Comparison of ENCODE assay signal across 15 cellular contexts in the genomic region with DNA sequence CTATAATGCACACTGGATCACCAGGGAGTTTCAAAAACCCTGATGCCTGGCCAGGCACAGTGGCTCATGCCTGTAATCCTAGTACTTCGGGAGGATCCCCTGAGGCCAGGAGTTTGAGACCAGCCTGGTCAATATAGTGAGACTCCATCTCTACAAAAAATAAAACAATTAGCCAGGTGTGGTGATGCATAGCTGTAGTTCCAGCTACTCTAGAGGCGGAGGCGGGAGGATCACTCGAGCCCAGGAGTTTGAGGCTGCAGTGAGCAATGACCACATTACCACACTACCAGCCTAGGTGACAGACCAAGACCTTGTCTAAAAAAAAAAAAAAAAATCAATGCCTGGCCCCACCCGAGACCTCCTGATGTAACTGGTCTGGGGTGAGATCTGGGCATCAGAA.
DNase-seq lines count a peak whose midpoint lies in the region; ATAC-seq, FAIRE-seq and TF ChIP-seq lines count a peak whose summit lies in the region.
"Had no signal": no experiment of that assay in that cellular context is flagged by ENCODE, and none has a peak within 500 bp of the region (broad histone marks: within the 10 kb centered on the region; RNA-seq: fewer than 3 reads in every experiment).

No MANE protein-coding gene starts in this region.

- TF ChIP-seq CTCF in HFFc6 (IDR thresholded peaks at IDR 0.05), result no peak
- no peak for TF ChIP-seq CTCF in foreskin keratinocyte (conservative IDR thresholded peaks at IDR 0.05)
- TF ChIP-seq CTCF in smooth muscle cell (IDR thresholded peaks at IDR 0.05; ENCODE audit: borderline replicate concordance, insufficient read depth, poor library complexity, severe bottlenecking), result no peak

- WGBS in smooth muscle cell (ENCODE audit: low lambda C conversion rate), result 80% methylated on average over 5 of the region's 5 CpGs

- H3K9me3 ChIP-seq in BLaER1 (peaks cover 5% of the 10 kb centered on the region), smooth muscle cell (replicated peaks; ENCODE audit: low read depth) (no peaks in the 10 kb centered on the region)
- H3K9me3 ChIP-seq: BE2C had no signal

- peak overlapping the region; percentile 24; the same call in 1 of the 2 replicates for H3K4me2 ChIP-seq in BLaER1
- no peak overlapping the region for H3K4me2 ChIP-seq in smooth muscle cell

- peak overlapping the region; percentile 40; the same call in 1 of the 2 replicates for H3K27ac Mint-ChIP-seq in HFFc6
- H3K27ac Mint-ChIP-seq: CD4-positive, alpha-beta memory T cell; H9 had no signal

- peaks cover under 1% of the 10 kb centered on the region; the same call in 1 of the 2 replicates for H3K9me3 Mint-ChIP-seq in HFFc6

- H4K20me1 ChIP-seq in BLaER1 (no peaks in the 10 kb centered on the region), smooth muscle cell (ENCODE audit: low read depth) (no peaks in the 10 kb centered on the region)

- DNase-seq in HFFc6 (no peak), foreskin keratinocyte (no peak), smooth muscle cell (lab: John Stamatoyannopoulos, UW; ENCODE audit: unreplicated experiment) (no peak), GM12891 (ENCODE audit: insufficient read length, low spot score) (no peak)
- DNase-seq in activated CD4-positive, alpha-beta T cell treated with anti-CD3 and anti-CD28 coated beads, Interleukin-2, amount 50 U/mL, for 4 hours, result no peak
- DNase-seq: BE2C; CD4-positive, alpha-beta memory T cell; DMS153; DMS79; GDM1; H9 had no signal

- ATAC-seq in foreskin keratinocyte (no peak), SK-N-SH treated with all-trans-retinoic acid at 6 μM for 48 hours (no peak)

- peak overlapping the region; percentile 44; the same call in 1 of the 2 replicates for H3K4me3 Mint-ChIP-seq in HFFc6
- H3K4me3 Mint-ChIP-seq: CD14-positive monocyte; CD4-positive, alpha-beta memory T cell; H9 had no signal

- H3K36me3 Mint-ChIP-seq in HFFc6 (ENCODE audit: low read depth), result peaks cover 9% of the 10 kb centered on the region
- H3K36me3 Mint-ChIP-seq: CD14-positive monocyte; CD4-positive, alpha-beta memory T cell had no signal

- peaks cover 2% of the 10 kb centered on the region for H3K27me3 Mint-ChIP-seq in HFFc6 (ENCODE audit: insufficient read depth)

- H3K9ac ChIP-seq in BLaER1 (no peak overlapping the region), smooth muscle cell (ENCODE audit: low read depth) (no peak overlapping the region)

- H2AFZ ChIP-seq in smooth muscle cell (ENCODE audit: low read depth), result no peak overlapping the region

- H3K27me3 ChIP-seq in BLaER1 (no peaks in the 10 kb centered on the region), foreskin keratinocyte (no peaks in the 10 kb centered on the region), smooth muscle cell (ENCODE audit: low read depth) (no peaks in the 10 kb centered on the region)
- H3K27me3 ChIP-seq: BE2C had no signal

- peaks cover 46% of the 10 kb centered on the region for H3K4me1 Mint-ChIP-seq in HFFc6 (ENCODE audit: low read depth)
- H3K4me1 Mint-ChIP-seq: CD14-positive monocyte; CD4-positive, alpha-beta memory T cell had no signal

- TF ChIP-seq POLR2A in GM12891 (IDR thresholded peaks at IDR 0.05; ENCODE audit: low read depth, low read length), result no peak

- no peaks in the 10 kb centered on the region for H3K36me3 ChIP-seq in BLaER1
- no peaks in the 10 kb centered on the region for H3K36me3 ChIP-seq in smooth muscle cell (ENCODE audit: low read depth)
- H3K36me3 ChIP-seq: BE2C had no signal

- H3K27ac ChIP-seq in BLaER1, result no peak overlapping the region
- H3K27ac ChIP-seq in foreskin keratinocyte, result peak overlapping the region; percentile 76
- H3K27ac ChIP-seq in smooth muscle cell (ENCODE audit: low read depth), result peak overlapping the region; percentile 35

- no peaks in the 10 kb centered on the region for H3F3A ChIP-seq in smooth muscle cell (ENCODE audit: low read depth)

- no peaks in the 10 kb centered on the region for H3K79me2 ChIP-seq in smooth muscle cell (ENCODE audit: low read depth)

- FAIRE-seq in GM12891 (lab: Jason Lieb, UNC), result no peak
- FAIRE-seq: H1 had no signal

- H3K4me1 ChIP-seq in BLaER1, result peaks cover 10% of the 10 kb centered on the region; the same call in 1 of the 2 replicates
- H3K4me1 ChIP-seq in foreskin keratinocyte, result peaks cover 16% of the 10 kb centered on the region
- no peaks in the 10 kb centered on the region for H3K4me1 ChIP-seq in smooth muscle cell (ENCODE audit: low read depth)
- H3K4me1 ChIP-seq: BE2C had no signal

- H3K4me3 ChIP-seq in BLaER1 (no peak overlapping the region), smooth muscle cell (no peak overlapping the region)

TF ChIP-seq in SK-N-SH treated with all-trans-retinoic acid at 6 μM for 48 hours, 23 proteins besides CTCF, POLR2A, EP300 and RAD21 (continues in another document):
- TF ChIP-seq ZFP30 (CRISPR knock-in tag; IDR thresholded peaks at IDR 0.05) (no peak), RARB (CRISPR knock-in tag; IDR thresholded peaks at IDR 0.05) (no peak), ZC3H10 (CRISPR knock-in tag; IDR thresholded peaks at IDR 0.05) (no peak), BACH2 (CRISPR knock-in tag; IDR thresholded peaks at IDR 0.05; ENCODE audit: borderline replicate concordance) (no peak), PPARA (CRISPR knock-in tag; IDR thresholded peaks at IDR 0.05; ENCODE audit: borderline replicate concordance) (no peak), TOX (CRISPR knock-in tag; IDR thresholded peaks at IDR 0.05; ENCODE audit: borderline replicate concordance) (no peak), CSDC2 (CRISPR knock-in tag; IDR thresholded peaks at IDR 0.05) (no peak)
- TF ChIP-seq, protein P1, sequence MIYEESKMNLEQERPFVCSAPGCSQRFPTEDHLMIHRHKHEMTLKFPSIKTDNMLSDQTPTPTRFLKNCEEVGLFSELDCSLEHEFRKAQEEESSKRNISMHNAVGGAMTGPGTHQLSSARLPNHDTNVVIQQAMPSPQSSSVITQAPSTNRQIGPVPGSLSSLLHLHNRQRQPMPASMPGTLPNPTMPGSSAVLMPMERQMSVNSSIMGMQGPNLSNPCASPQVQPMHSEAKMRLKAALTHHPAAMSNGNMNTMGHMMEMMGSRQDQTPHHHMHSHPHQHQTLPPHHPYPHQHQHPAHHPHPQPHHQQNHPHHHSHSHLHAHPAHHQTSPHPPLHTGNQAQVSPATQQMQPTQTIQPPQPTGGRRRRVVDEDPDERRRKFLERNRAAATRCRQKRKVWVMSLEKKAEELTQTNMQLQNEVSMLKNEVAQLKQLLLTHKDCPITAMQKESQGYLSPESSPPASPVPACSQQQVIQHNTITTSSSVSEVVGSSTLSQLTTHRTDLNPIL (CRISPR knock-in tag; IDR thresholded peaks at IDR 0.05; ENCODE audit: low read depth), result no peak
- TF ChIP-seq, protein P2, sequence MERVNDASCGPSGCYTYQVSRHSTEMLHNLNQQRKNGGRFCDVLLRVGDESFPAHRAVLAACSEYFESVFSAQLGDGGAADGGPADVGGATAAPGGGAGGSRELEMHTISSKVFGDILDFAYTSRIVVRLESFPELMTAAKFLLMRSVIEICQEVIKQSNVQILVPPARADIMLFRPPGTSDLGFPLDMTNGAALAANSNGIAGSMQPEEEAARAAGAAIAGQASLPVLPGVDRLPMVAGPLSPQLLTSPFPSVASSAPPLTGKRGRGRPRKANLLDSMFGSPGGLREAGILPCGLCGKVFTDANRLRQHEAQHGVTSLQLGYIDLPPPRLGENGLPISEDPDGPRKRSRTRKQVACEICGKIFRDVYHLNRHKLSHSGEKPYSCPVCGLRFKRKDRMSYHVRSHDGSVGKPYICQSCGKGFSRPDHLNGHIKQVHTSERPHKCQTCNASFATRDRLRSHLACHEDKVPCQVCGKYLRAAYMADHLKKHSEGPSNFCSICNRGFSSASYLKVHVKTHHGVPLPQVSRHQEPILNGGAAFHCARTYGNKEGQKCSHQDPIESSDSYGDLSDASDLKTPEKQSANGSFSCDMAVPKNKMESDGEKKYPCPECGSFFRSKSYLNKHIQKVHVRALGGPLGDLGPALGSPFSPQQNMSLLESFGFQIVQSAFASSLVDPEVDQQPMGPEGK (CRISPR knock-in tag; IDR thresholded peaks at IDR 0.05; ENCODE audit: borderline replicate concordance), result no peak

TF ChIP-seq in GM12891, 5 proteins besides CTCF, POLR2A, EP300 and RAD21:
- no peak for TF ChIP-seq SPI1 (IDR thresholded peaks at IDR 0.05; ENCODE audit: low read depth, low read length)
- no peak for TF ChIP-seq PAX5 (IDR thresholded peaks at IDR 0.05; ENCODE audit: insufficient read depth, low read length, severe bottlenecking)
- no peak for TF ChIP-seq TAF1 (IDR thresholded peaks at IDR 0.05; ENCODE audit: low read depth, low read length)
- no peak for TF ChIP-seq POU2F2 (IDR thresholded peaks at IDR 0.05; ENCODE audit: low read depth, low read length)
- no peak for TF ChIP-seq POLR2AphosphoS5 (IDR thresholded peaks at IDR 0.05; ENCODE audit: low read depth, low read length)
TF ChIP-seq in GM12891: peak in this region for 0.
